1 cellular context compared by ENCODE assay signal in genomic region chr17:66778531-66778930, GRCh38.
TF ChIP-seq lines count a peak whose summit lies in the region.

No MANE protein-coding gene starts in this region.

TF ChIP-seq in H1, 55 proteins besides CTCF, POLR2A, EP300 and RAD21:
- TF ChIP-seq PHF8 (conservative IDR thresholded peaks at IDR 0.05; ENCODE audit: low read depth, low read length), result no peak
- TF ChIP-seq TAF1 (IDR thresholded peaks at IDR 0.05; ENCODE audit: low read depth, low read length), result no peak
- TF ChIP-seq MAFK (IDR thresholded peaks at IDR 0.05; ENCODE audit: low read depth, low read length), result no peak
- no peak for TF ChIP-seq BRCA1 (IDR thresholded peaks at IDR 0.05; ENCODE audit: low read depth, low read length)
- no peak for TF ChIP-seq GABPA (IDR thresholded peaks at IDR 0.05; ENCODE audit: borderline replicate concordance, insufficient read depth, low read length)
- no peak for TF ChIP-seq BACH1 (IDR thresholded peaks at IDR 0.05; ENCODE audit: low read length)
- TF ChIP-seq GTF2F1 (IDR thresholded peaks at IDR 0.05; ENCODE audit: borderline replicate concordance, low read depth, low read length), result no peak
- no peak for TF ChIP-seq SUZ12 (IDR thresholded peaks at IDR 0.05; ENCODE audit: low read length)
- TF ChIP-seq E2F6 (IDR thresholded peaks at IDR 0.05), result no peak
- no peak for TF ChIP-seq CEBPB (IDR thresholded peaks at IDR 0.05; ENCODE audit: low read depth, low read length)
